Comparison of ENCODE assay signal across 8 cellular contexts in genomic region chr12:67161322-67161918, GRCh38.
DNase-seq lines count a peak whose midpoint lies in the region; ATAC-seq and TF ChIP-seq lines count a peak whose summit lies in the region.

No MANE protein-coding gene starts in this region.

- no peaks in the 10 kb centered on the region for H3K9me3 ChIP-seq in breast epithelium

- TF ChIP-seq CTCF in MCF 10A (IDR thresholded peaks at IDR 0.05; ENCODE audit: unreplicated experiment) (peak; percentile 41), breast epithelium (IDR thresholded peaks at IDR 0.05) (peak in 1 of 3 donors; percentile 42), HFF-Myc (IDR thresholded peaks at IDR 0.05; ENCODE audit: low read depth, low read length, missing control alignments) (peak; percentile 61)

- H3K9me3 Mint-ChIP-seq in MCF 10A (ENCODE audit: unreplicated experiment) = no peaks in the 10 kb centered on the region

- H3K27ac Mint-ChIP-seq in MCF 10A (ENCODE audit: low read depth, unreplicated experiment) = no peak overlapping the region

- no peaks in the 10 kb centered on the region for H3K36me3 Mint-ChIP-seq in MCF 10A (ENCODE audit: insufficient read depth, unreplicated experiment)

- peak; percentile 61 for DNase-seq in MCF 10A (ENCODE audit: unreplicated experiment)
- no peak for DNase-seq in breast epithelium (ENCODE audit: low spot score in 2 of 2)
- DNase-seq in HFF-Myc (ENCODE audit: extremely low read depth, low read depth) = peak; percentile 6
- peak; percentile 13 for DNase-seq in NCI-H774 (lab: John Stamatoyannopoulos, UW)
- DNase-seq in amniotic stem cell (lab: John Stamatoyannopoulos, UW) = peak; percentile 2
- DNase-seq in left colon = peak in 1 of 2 donors; percentile 24
- peak; percentile 51 for DNase-seq in stimulated activated naive CD8-positive, alpha-beta T cell treated with anti-CD3 and anti-CD28 coated beads, Interleukin-15, Interleukin-2, amounts not matched to agents 100 U/mL and 50 U/mL, for 24 hours

- H3K27me3 Mint-ChIP-seq in MCF 10A (ENCODE audit: insufficient read depth, unreplicated experiment) = peaks cover 59% of the 10 kb centered on the region

- H3K4me3 ChIP-seq in breast epithelium = no peak overlapping the region
- H3K4me3 ChIP-seq in HFF-Myc (replicated peaks; ENCODE audit: low read depth, low read length) = no peak overlapping the region

- no peak overlapping the region for H3K4me3 Mint-ChIP-seq in MCF 10A (ENCODE audit: unreplicated experiment)

- H3K4me1 ChIP-seq in breast epithelium = no peaks in the 10 kb centered on the region

- BruUV-seq in MCF 10A (replicated peaks; lab: Mats Ljungman, UMichigan) = no TSS peak

- no peaks in the 10 kb centered on the region for H3K4me1 Mint-ChIP-seq in MCF 10A (ENCODE audit: insufficient read depth, unreplicated experiment)

- peak; percentile 70 for ATAC-seq in left colon
- peak; percentile 43 for ATAC-seq in stimulated activated naive CD8-positive, alpha-beta T cell treated with anti-CD3 and anti-CD28 coated beads, Interleukin-15, Interleukin-2, amounts not matched to agents 100 U/mL and 50 U/mL, for 24 hours
- no peak for ATAC-seq in GM21367 (IDR thresholded peaks at IDR 0.05; ENCODE audit: unreplicated experiment)

- CTCF ChIA-PET in MCF 10A (lab: Yijun Ruan, JAX) = interaction anchor here (0.5 to 6.5 kb wide), 16 partner anchors 11 to 782 kb away, joined by 3 to 32 read pairs (median 3); partner anchors contain the start of gene CAND1

- POLR2A ChIA-PET in MCF 10A (lab: Yijun Ruan, JAX) = interaction anchor here (0.6 kb wide), 1 partner anchor 108 kb away, joined by 3 read pairs; the partner anchor contains the start of gene CAND1

- TF ChIP-seq POLR2A in breast epithelium (IDR thresholded peaks at IDR 0.05) = no peak

- H3K27me3 ChIP-seq in breast epithelium = no peaks in the 10 kb centered on the region

- no peaks in the 10 kb centered on the region for H3K36me3 ChIP-seq in breast epithelium

- no peak overlapping the region for H3K27ac ChIP-seq in breast epithelium

- intact Hi-C loops in MCF 10A (cut with micrococcal nuclease) = loop anchor here (1.0 kb wide), 1 partner anchor 59 kb away; no protein-coding TSS in a partner anchor
- intact Hi-C loops in breast epithelium (cut with DNase I; ENCODE audit: low total_unique reads) = no loop called here
- intact Hi-C loops in left colon (cut with DNase I, micrococcal nuclease) = no loop called here

Comparison
In these comparisons a context has a peak if more than half of its experiments do, and no peak if none do; other contexts are left out.
1. DNase-seq: peak in MCF 10A (single experiment), HFF-Myc (single experiment), NCI-H774 (single experiment), amniotic stem cell (single experiment) and stimulated activated naive CD8-positive, alpha-beta T cell treated with anti-CD3 and anti-CD28 coated beads, Interleukin-15, Interleukin-2, amounts not matched to agents 100 U/mL and 50 U/mL, for 24 hours (single experiment); none in breast epithelium (0 of 2).